Comparison of ENCODE assay signal across 8 cellular contexts in genomic region chr3:154122912-154123559, GRCh38. TPM values are rescaled to one million over a fixed set of nuclear protein-coding genes. Genes with fewer than 3 reads are reported as not detected.
DNase-seq lines count a peak whose midpoint lies in the region; ATAC-seq, FAIRE-seq and TF ChIP-seq lines count a peak whose summit lies in the region.

No MANE protein-coding gene starts in this region.

- WGBS in pancreas, 2 donors = 16 to 19% methylated on average over 12 of the region's 12 CpGs

- in situ Hi-C loops in Panc1 (cut with HindIII; ENCODE audit: low pct_unique_long_range_greater_than_20kb, low sequenced_read_pairs) = no loop called here

- intact Hi-C loops in Panc1 (cut with micrococcal nuclease; ENCODE audit: unreplicated experiment) = loop anchor here (10.0 kb wide), 1 partner anchor 122 kb away; no protein-coding TSS in a partner anchor
- intact Hi-C loops in pancreas (cut with DNase I) = no loop called here

- H3K9me3 ChIP-seq in Panc1 (ENCODE audit: control insufficient read depth, insufficient read depth, low read depth, low read length) (no peaks in the 10 kb centered on the region), pancreas (no peaks in the 10 kb centered on the region)

- H3K27ac ChIP-seq in Panc1 (ENCODE audit: low read length) (no peak overlapping the region), pancreas (no peak overlapping the region)

- H3K4me1 ChIP-seq in Panc1 (ENCODE audit: control insufficient read depth, insufficient read depth, low read length) (peaks cover 6% of the 10 kb centered on the region; the same call in 1 of the 2 replicates), pancreas (peaks cover 10 to 23% (median 15%) of the 10 kb centered on the region in 3 donors)

- H3K36me3 ChIP-seq in Panc1 (ENCODE audit: control insufficient read depth, insufficient read depth, low read length) = no peaks in the 10 kb centered on the region; the same call in 1 of the 2 replicates
- no peaks in the 10 kb centered on the region for H3K36me3 ChIP-seq in pancreas

- peak overlapping the region; percentile 55 to 70 for H3K4me3 ChIP-seq in Panc1 (ENCODE audit: low read depth in 2 of 2, low read length in 2 of 2)
- peak overlapping the region; percentile 47 to 82 (median 70) for H3K4me3 ChIP-seq in pancreas

- FAIRE-seq in pancreas (lab: Jason Lieb, UNC) = no peak

- peaks cover 22% of the 10 kb centered on the region for H3K27me3 ChIP-seq in Panc1 (ENCODE audit: control insufficient read depth, insufficient read depth, low read length)
- no peaks in the 10 kb centered on the region for H3K27me3 ChIP-seq in pancreas

- POLR2A ChIA-PET in Panc1 (lab: Charles Lee) = no interaction called here

- no TSS peak for BruUV-seq in Panc1 (replicated peaks; lab: Mats Ljungman, UMichigan)

- TF ChIP-seq CTCF in Panc1 (IDR thresholded peaks at IDR 0.05) (no peak), pancreas (IDR thresholded peaks at IDR 0.05) (no peak)

- ATAC-seq in Panc1 (no peak), pancreas (peak in 1 of 4 donors; percentile 15), GM21576 (IDR thresholded peaks at IDR 0.05; ENCODE audit: unreplicated experiment) (no peak)

- peak; percentile 45 for DNase-seq in ELR (ENCODE audit: low read depth)
- DNase-seq in Panc1 (ENCODE audit: low read depth, low spot score) = no peak
- DNase-seq in fibroblast of peridontal ligament (ENCODE audit: extremely low read depth) = peak; percentile 32
- no peak for DNase-seq in pancreas
- DNase-seq in NCI-H1436 treated with DMSO at 0.1 percent for 48 hours (lab: John Stamatoyannopoulos, UW) = no peak
- no peak for DNase-seq in cortex of kidney (lab: John Stamatoyannopoulos, UW)
- no peak for DNase-seq in stimulated activated CD4-positive, alpha-beta T cell treated with anti-CD3 and anti-CD28 coated beads, Interleukin-4, amount 100 ng/mL, for 24 hours

- CTCF ChIA-PET in Panc1 (lab: Charles Lee) = no interaction called here

RNA-seq across cellular contexts. Expression of gene ARHGEF26, which starts 1.8 kb away (rescaled TPM):
- total RNA-seq in Panc1 (2021; ENCODE audit: unreplicated experiment) (2.0 TPM), pancreas (1 to 10 TPM; 2.7 to 6.5 (median 4.4) TPM)
- polyA plus RNA-seq in Panc1 (2012; ENCODE audit: insufficient read length) = 1.4 TPM
- 1 to 10 TPM; 5.2 to 5.4 TPM for polyA plus RNA-seq in pancreas

Comparison
In these comparisons a context has a peak if more than half of its experiments do, and no peak if none do; other contexts are left out.
1. DNase-seq: peak in ELR (single experiment) and fibroblast of peridontal ligament (single experiment); none in Panc1 (single experiment), pancreas (0 of 6), NCI-H1436 treated with DMSO at 0.1 percent for 48 hours (single experiment), cortex of kidney (single experiment) and stimulated activated CD4-positive, alpha-beta T cell treated with anti-CD3 and anti-CD28 coated beads, Interleukin-4, amount 100 ng/mL, for 24 hours (single experiment).